ENCODE assay signal across 1 cellular context in genomic region chr2:138504546-138505239, GRCh38.
TF ChIP-seq lines count a peak whose summit lies in the region.

No MANE protein-coding gene starts in this region.

TF ChIP-seq in HepG2, 621 proteins besides CTCF, POLR2A, EP300 and RAD21 (continued from another document):
- TF ChIP-seq ZNF318 (CRISPR knock-in tag; IDR thresholded peaks at IDR 0.05) (no peak), ATM (IDR thresholded peaks at IDR 0.05; ENCODE audit: borderline replicate concordance) (no peak), SSRP1 (CRISPR knock-in tag; IDR thresholded peaks at IDR 0.05) (no peak), ZNF792 (CRISPR knock-in tag; IDR thresholded peaks at IDR 0.05) (no peak), U2AF2 (IDR thresholded peaks at IDR 0.05; ENCODE audit: low read depth, low read length) (no peak), CBX5 (CRISPR knock-in tag; IDR thresholded peaks at IDR 0.05; ENCODE audit: borderline replicate concordance) (no peak), NFE2L1 (CRISPR knock-in tag; IDR thresholded peaks at IDR 0.05; ENCODE audit: borderline replicate concordance) (no peak)
- TF ChIP-seq, protein P1, sequence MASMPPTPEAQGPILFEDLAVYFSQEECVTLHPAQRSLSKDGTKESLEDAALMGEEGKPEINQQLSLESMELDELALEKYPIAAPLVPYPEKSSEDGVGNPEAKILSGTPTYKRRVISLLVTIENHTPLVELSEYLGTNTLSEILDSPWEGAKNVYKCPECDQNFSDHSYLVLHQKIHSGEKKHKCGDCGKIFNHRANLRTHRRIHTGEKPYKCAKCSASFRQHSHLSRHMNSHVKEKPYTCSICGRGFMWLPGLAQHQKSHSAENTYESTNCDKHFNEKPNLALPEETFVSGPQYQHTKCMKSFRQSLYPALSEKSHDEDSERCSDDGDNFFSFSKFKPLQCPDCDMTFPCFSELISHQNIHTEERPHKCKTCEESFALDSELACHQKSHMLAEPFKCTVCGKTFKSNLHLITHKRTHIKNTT (CRISPR knock-in tag; IDR thresholded peaks at IDR 0.05), result no peak
- TF ChIP-seq, protein P2, sequence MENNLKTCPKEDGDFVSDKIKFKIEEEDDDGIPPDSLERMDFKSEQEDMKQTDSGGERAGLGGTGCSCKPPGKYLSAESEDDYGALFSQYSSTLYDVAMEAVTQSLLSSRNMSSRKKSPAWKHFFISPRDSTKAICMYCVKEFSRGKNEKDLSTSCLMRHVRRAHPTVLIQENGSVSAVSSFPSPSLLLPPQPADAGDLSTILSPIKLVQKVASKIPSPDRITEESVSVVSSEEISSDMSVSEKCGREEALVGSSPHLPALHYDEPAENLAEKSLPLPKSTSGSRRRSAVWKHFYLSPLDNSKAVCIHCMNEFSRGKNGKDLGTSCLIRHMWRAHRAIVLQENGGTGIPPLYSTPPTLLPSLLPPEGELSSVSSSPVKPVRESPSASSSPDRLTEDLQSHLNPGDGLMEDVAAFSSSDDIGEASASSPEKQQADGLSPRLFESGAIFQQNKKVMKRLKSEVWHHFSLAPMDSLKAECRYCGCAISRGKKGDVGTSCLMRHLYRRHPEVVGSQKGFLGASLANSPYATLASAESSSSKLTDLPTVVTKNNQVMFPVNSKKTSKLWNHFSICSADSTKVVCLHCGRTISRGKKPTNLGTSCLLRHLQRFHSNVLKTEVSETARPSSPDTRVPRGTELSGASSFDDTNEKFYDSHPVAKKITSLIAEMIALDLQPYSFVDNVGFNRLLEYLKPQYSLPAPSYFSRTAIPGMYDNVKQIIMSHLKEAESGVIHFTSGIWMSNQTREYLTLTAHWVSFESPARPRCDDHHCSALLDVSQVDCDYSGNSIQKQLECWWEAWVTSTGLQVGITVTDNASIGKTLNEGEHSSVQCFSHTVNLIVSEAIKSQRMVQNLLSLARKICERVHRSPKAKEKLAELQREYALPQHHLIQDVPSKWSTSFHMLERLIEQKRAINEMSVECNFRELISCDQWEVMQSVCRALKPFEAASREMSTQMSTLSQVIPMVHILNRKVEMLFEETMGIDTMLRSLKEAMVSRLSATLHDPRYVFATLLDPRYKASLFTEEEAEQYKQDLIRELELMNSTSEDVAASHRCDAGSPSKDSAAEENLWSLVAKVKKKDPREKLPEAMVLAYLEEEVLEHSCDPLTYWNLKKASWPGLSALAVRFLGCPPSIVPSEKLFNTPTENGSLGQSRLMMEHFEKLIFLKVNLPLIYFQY (CRISPR knock-in tag; IDR thresholded peaks at IDR 0.05; ENCODE audit: borderline replicate concordance), result no peak
